Comparison of ENCODE assay signal across 28 cellular contexts in the genomic region with DNA sequence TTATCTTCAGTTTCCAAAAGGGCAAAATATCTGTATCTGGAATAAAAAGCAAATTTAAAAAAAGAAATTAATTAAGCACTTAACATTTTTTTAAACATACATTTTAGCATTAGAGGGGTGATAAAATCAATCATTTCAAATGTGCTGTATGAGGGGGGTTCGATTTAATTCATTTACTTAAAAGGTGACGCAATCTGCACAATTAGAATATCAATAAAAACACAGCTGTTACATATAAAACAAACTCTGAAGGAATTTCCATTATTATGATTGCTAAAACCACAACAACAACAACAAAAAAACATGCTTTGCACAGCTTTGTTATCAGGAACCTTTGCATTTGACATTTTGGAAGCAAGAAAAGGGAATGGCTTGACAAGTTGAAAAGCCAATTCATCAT.
"Had no signal": no experiment of that assay in that cellular context is flagged by ENCODE, and none has a peak within 500 bp of the region (broad histone marks: within the 10 kb centered on the region; RNA-seq: fewer than 3 reads in every experiment).

No MANE protein-coding gene starts in this region.

- FAIRE-seq: small intestine, urothelium cell line had no signal

- ATAC-seq: natural killer cell; right cardiac atrium; stimulated activated effector memory CD8-positive, alpha-beta T cell treated with anti-CD3 and anti-CD28 coated beads, Interleukin-12 subunit alpha, Interleukin-12 subunit beta, amount 100 ng/mL, for 72 hours; upper lobe of right lung had no signal

- H3K4me3 Mint-ChIP-seq: immature natural killer cell; mesothelial cell of epicardium; naive B cell; natural killer cell; nephron progenitor cell; neural progenitor cell; stimulated activated effector memory CD8-positive, alpha-beta T cell treated with anti-CD3 and anti-CD28 coated beads, Interleukin-12 subunit alpha, Interleukin-12 subunit beta, amount 100 ng/mL, for 72 hours; stimulated activated naive CD8-positive, alpha-beta T cell treated with anti-CD3 and anti-CD28 coated beads, Interleukin-15, Interleukin-2, amounts not matched to agents 100 ng/mL and 50 ng/mL, for 24 hours had no signal

- H3K36me3 Mint-ChIP-seq: immature natural killer cell; mesothelial cell of epicardium; naive B cell; natural killer cell; neural progenitor cell; stimulated activated effector memory CD8-positive, alpha-beta T cell treated with anti-CD3 and anti-CD28 coated beads, Interleukin-12 subunit alpha, Interleukin-12 subunit beta, amount 100 ng/mL, for 72 hours had no signal

- H3K9ac ChIP-seq: neural progenitor cell, parathyroid adenoma had no signal

- H3K27ac ChIP-seq: neural progenitor cell, neutrophil, parathyroid adenoma, sigmoid colon, spleen, suprapubic skin, thoracic aorta, tibial artery, upper lobe of right lung had no signal

- H3K79me2 ChIP-seq: parathyroid adenoma had no signal

- H3K27ac Mint-ChIP-seq: immature natural killer cell; mesothelial cell of epicardium; naive B cell; natural killer cell; nephron progenitor cell; neural progenitor cell; stimulated activated effector memory CD8-positive, alpha-beta T cell treated with anti-CD3 and anti-CD28 coated beads, Interleukin-12 subunit alpha, Interleukin-12 subunit beta, amount 100 ng/mL, for 72 hours; stimulated activated naive CD8-positive, alpha-beta T cell treated with anti-CD3 and anti-CD28 coated beads, Interleukin-15, Interleukin-2, amounts not matched to agents 100 ng/mL and 50 ng/mL, for 24 hours had no signal

- H2AFZ ChIP-seq: neural progenitor cell, parathyroid adenoma had no signal

- H3K4me1 Mint-ChIP-seq: immature natural killer cell; mesothelial cell of epicardium; natural killer cell; neural progenitor cell; stimulated activated effector memory CD8-positive, alpha-beta T cell treated with anti-CD3 and anti-CD28 coated beads, Interleukin-12 subunit alpha, Interleukin-12 subunit beta, amount 100 ng/mL, for 72 hours had no signal

- DNase-seq: hippocampal formation; immature natural killer cell; islet precursor cell; left ventricle myocardium inferior; mesendoderm; naive B cell; natural killer cell; nephron progenitor cell; occipital lobe; right cardiac atrium; sigmoid colon; small intestine; spleen; stimulated activated CD4-positive, alpha-beta T cell treated with anti-CD3 and anti-CD28 coated beads, Interleukin-4, amount 100 ng/mL, for 24 hours; stimulated activated naive CD4-positive, alpha-beta T cell; tibial artery; trophoblast cell; upper lobe of right lung had no signal

- H3K4me3 ChIP-seq: left ventricle myocardium inferior, lung, neural progenitor cell, sigmoid colon, spleen, suprapubic skin, thoracic aorta, tibial artery, upper lobe of right lung had no signal

- H3K36me3 ChIP-seq: left ventricle myocardium inferior, neural progenitor cell, neutrophil, sigmoid colon, spleen, suprapubic skin, thoracic aorta, tibial artery, upper lobe of right lung had no signal

- H3K4me1 ChIP-seq: neural progenitor cell, parathyroid adenoma, sigmoid colon, spleen, suprapubic skin, tibial artery, upper lobe of right lung had no signal

- H3K27me3 ChIP-seq: neural progenitor cell, neutrophil, sigmoid colon, spleen, suprapubic skin, tibial artery, upper lobe of right lung had no signal

- H3K9me3 Mint-ChIP-seq: mesothelial cell of epicardium, nephron progenitor cell, neural progenitor cell had no signal

- H3K9me3 ChIP-seq: left ventricle myocardium inferior, neutrophil, sigmoid colon, spleen, suprapubic skin, thoracic aorta, tibial artery, upper lobe of right lung had no signal

- H3K4me2 ChIP-seq: neural progenitor cell had no signal

- H3K27me3 Mint-ChIP-seq: naive B cell; stimulated activated naive CD8-positive, alpha-beta T cell treated with anti-CD3 and anti-CD28 coated beads, Interleukin-15, Interleukin-2, amounts not matched to agents 100 ng/mL and 50 ng/mL, for 24 hours had no signal
